Comparison of ENCODE assay signal across 13 cellular contexts in genomic region chr6:105459884-105460283, GRCh38. TPM values are rescaled to one million over a fixed set of nuclear protein-coding genes. Genes with fewer than 3 reads are reported as not detected.
DNase-seq lines count a peak whose midpoint lies in the region; ATAC-seq, FAIRE-seq and TF ChIP-seq lines count a peak whose summit lies in the region.
"Had no signal": no experiment of that assay in that cellular context is flagged by ENCODE, and none has a peak within 500 bp of the region (broad histone marks: within the 10 kb centered on the region; RNA-seq: fewer than 3 reads in every experiment).

No MANE protein-coding gene starts in this region.

- in situ Hi-C loops in GM12878 (cut with MboI) (loop anchor here (25.0 kb wide), 1 partner anchor 1052 kb away; no protein-coding TSS in a partner anchor), KBM-7 (cut with MboI; ENCODE audit: low pct_unique_long_range_greater_than_20kb, low sequenced_read_pairs) (no loop called here)

- H3K79me2 ChIP-seq in GM12878 (ENCODE audit: control insufficient read depth, insufficient read depth, low read length): no peaks in the 10 kb centered on the region

- POLR2A ChIA-PET in GM12878 (lab: Charles Lee): interaction anchor here (1.0 to 4.5 kb wide), 4 partner anchors 9 to 188 kb away, joined by 6 to 47 read pairs (median 8); no protein-coding TSS in a partner anchor

- SMC1A ChIA-PET in GM12878 (lab: Charles Lee; ENCODE audit: uncharacterized antibody, unreplicated experiment): interaction anchor here (0.8 to 10.8 kb wide), 6 partner anchors 14 to 189 kb away, joined by 3 to 95 read pairs (median 19); no protein-coding TSS in a partner anchor

- intact Hi-C loops in GM12878 (cut with micrococcal nuclease; ENCODE audit: unreplicated experiment): loop anchor here (2.0 kb wide), 1 partner anchor 23 kb away; no protein-coding TSS in a partner anchor
- intact Hi-C loops in uterus (cut with DNase I; ENCODE audit: low total_unique reads): no loop called here

- no peaks in the 10 kb centered on the region for H3K36me3 ChIP-seq in GM12878 (ENCODE audit: control insufficient read depth in 2 of 2, insufficient read depth in 2 of 2, low read length in 1 of 2)
- H3K36me3 ChIP-seq in mesodermal cell (ENCODE audit: control insufficient read depth, insufficient read depth, low read length): no peaks in the 10 kb centered on the region
- no peaks in the 10 kb centered on the region for H3K36me3 ChIP-seq in uterus

- RAD21 ChIA-PET in GM12878 (lab: Charles Lee; ENCODE audit: unreplicated experiment): interaction anchor here (0.7 to 9.4 kb wide), 11 partner anchors 9 to 875 kb away, joined by 3 to 184 read pairs (median 4); no protein-coding TSS in a partner anchor

- peak; percentile 37 to 51; a peak in 2 of 4 replicates for TF ChIP-seq EP300 in GM12878 (IDR thresholded peaks at IDR 0.05; ENCODE audit: borderline replicate concordance in 1 of 2, control insufficient read depth in 1 of 2, low read depth in 2 of 2, low read length in 2 of 2)

- TF ChIP-seq POLR2A in GM12878 (IDR thresholded peaks at IDR 0.05; ENCODE audit: low read depth, low read length) (no peak), uterus (IDR thresholded peaks at IDR 0.05) (no peak)

- DNase-seq in EH (ENCODE audit: low read depth) (peak; percentile 70), MV-4-11 (lab: John Stamatoyannopoulos, UW) (peak; percentile 74), GM12878 (ENCODE audit: low read depth, low spot score) (peak; percentile 46), uterus (no peak), anterior cingulate cortex (lab: John Stamatoyannopoulos, UW) (no peak), KBM-7 (no peak), NCI-H1417 treated with DMSO at 0.1 percent for 48 hours (lab: John Stamatoyannopoulos, UW) (no peak)
- DNase-seq: DMS79 treated with DMSO at 0.1 percent for 48 hours; hypothalamus; stimulated activated CD4-positive, alpha-beta T cell treated with anti-CD3 and anti-CD28 coated beads, Interleukin-2, amount 100 ng/mL, for 24 hours; stimulated activated naive CD8-positive, alpha-beta T cell treated with anti-CD3 and anti-CD28 coated beads, Interleukin-15, amount 100 ng/mL, for 72 hours had no signal

- H3K27ac ChIP-seq in GM12878 (ENCODE audit: control insufficient read depth, insufficient read depth) (peak overlapping the region; percentile 88), mesodermal cell (ENCODE audit: low read depth, low read length, severe bottlenecking) (peak overlapping the region; percentile 42), uterus (no peak overlapping the region)

- WGBS in GM12878 (ENCODE audit: insufficient coverage, insufficient replicate concordance, low lambda C conversion rate, missing lambda C conversion rate): 0% methylated on average over 1 of the region's 1 CpG
- 100% methylated on average over 1 of the region's 1 CpG; no CpG with 5 or more reads in 1 of the 2 experiments for WGBS in mesodermal cell (ENCODE audit: insufficient coverage in 2 of 2), 2 experiments

- H4K20me1 ChIP-seq in GM12878 (ENCODE audit: control insufficient read depth, insufficient read depth): no peaks in the 10 kb centered on the region

- CTCF ChIA-PET in GM12878 (lab: Yijun Ruan, JAX): interaction anchor here (1.9 to 10.6 kb wide), 3 partner anchors 23 to 764 kb away, joined by 9 to 95 read pairs (median 91); no protein-coding TSS in a partner anchor

- ATAC-seq in GM12878: peak; percentile 32

- BruUV-seq in GM12878 (replicated peaks; lab: Mats Ljungman, UMichigan): no TSS peak

- no peak for TF ChIP-seq RAD21 in GM12878 (IDR thresholded peaks at IDR 0.05; ENCODE audit: insufficient read depth, low read depth, low read length)

- no peak for TF ChIP-seq CTCF in GM12878 (IDR thresholded peaks at IDR 0.05 in 2 of 3, conservative IDR thresholded peaks at IDR 0.05 in 1 of 3; ENCODE audit: control insufficient read depth in 2 of 3, extremely low read depth in 1 of 3, insufficient read depth in 1 of 3, low read depth in 3 of 3, low read length in 3 of 3)
- no peak for TF ChIP-seq CTCF in uterus (IDR thresholded peaks at IDR 0.05)

- peaks cover 22% of the 10 kb centered on the region for H3K9me3 ChIP-seq in GM12878 (replicated peaks; ENCODE audit: control insufficient read depth, insufficient read depth, low read length)
- peaks cover 12% of the 10 kb centered on the region for H3K9me3 ChIP-seq in mesodermal cell (ENCODE audit: control insufficient read depth, low read length)
- no peaks in the 10 kb centered on the region for H3K9me3 ChIP-seq in uterus

- H3K4me2 ChIP-seq in GM12878 (ENCODE audit: control insufficient read depth, insufficient read depth): 0 out of 2 replicates have a peak overlapping the region, but pooled peaks have one; percentile 86

- H3K4me3 ChIP-seq in GM12878: no peak overlapping the region
- no peak overlapping the region for H3K4me3 ChIP-seq in mesodermal cell (ENCODE audit: extremely low read depth, insufficient read depth, low read length, poor library complexity, severe bottlenecking)
- no peak overlapping the region for H3K4me3 ChIP-seq in uterus

- FAIRE-seq in GM12878 (lab: Jason Lieb, UNC): no peak
- FAIRE-seq: colon had no signal

- H3K9ac ChIP-seq in GM12878 (ENCODE audit: control insufficient read depth, insufficient read depth, low read length): no peak overlapping the region

- peaks cover 16% of the 10 kb centered on the region for H3K4me1 ChIP-seq in GM12878 (ENCODE audit: control insufficient read depth, insufficient read depth, low read length)
- peaks cover 8% of the 10 kb centered on the region for H3K4me1 ChIP-seq in mesodermal cell (ENCODE audit: control insufficient read depth, insufficient read depth, low read length, poor library complexity, severe bottlenecking)
- H3K4me1 ChIP-seq in uterus: no peaks in the 10 kb centered on the region

- H3K27me3 ChIP-seq in GM12878 (replicated peaks in 1 of 2; ENCODE audit: control insufficient read depth in 2 of 2, insufficient read depth in 2 of 2, low read length in 1 of 2) (no peaks in the 10 kb centered on the region), uterus (no peaks in the 10 kb centered on the region)

- peak overlapping the region; percentile 70 for H2AFZ ChIP-seq in GM12878 (ENCODE audit: control insufficient read depth, low read depth, low read length)

TF ChIP-seq in GM12878, 131 proteins besides CTCF, POLR2A, EP300 and RAD21 (continues in another document):
- no peak for TF ChIP-seq YY1 (IDR thresholded peaks at IDR 0.05; ENCODE audit: low read depth, low read length)
- TF ChIP-seq LARP7 (IDR thresholded peaks at IDR 0.05): no peak
- no peak for TF ChIP-seq SMARCA5 (IDR thresholded peaks at IDR 0.05)
- TF ChIP-seq, protein P1, sequence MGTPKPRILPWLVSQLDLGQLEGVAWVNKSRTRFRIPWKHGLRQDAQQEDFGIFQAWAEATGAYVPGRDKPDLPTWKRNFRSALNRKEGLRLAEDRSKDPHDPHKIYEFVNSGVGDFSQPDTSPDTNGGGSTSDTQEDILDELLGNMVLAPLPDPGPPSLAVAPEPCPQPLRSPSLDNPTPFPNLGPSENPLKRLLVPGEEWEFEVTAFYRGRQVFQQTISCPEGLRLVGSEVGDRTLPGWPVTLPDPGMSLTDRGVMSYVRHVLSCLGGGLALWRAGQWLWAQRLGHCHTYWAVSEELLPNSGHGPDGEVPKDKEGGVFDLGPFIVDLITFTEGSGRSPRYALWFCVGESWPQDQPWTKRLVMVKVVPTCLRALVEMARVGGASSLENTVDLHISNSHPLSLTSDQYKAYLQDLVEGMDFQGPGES (IDR thresholded peaks at IDR 0.05): no peak

RNA-seq across cellular contexts. Expression of gene PREP, which starts 57.0 kb away (rescaled TPM):
- total RNA-seq in GM12878 (2013; cell fraction: nucleolus; rRNA removed): 41.2 and 42.9 TPM in 2 replicates
- total RNA-seq in GM12878 (2014; rRNA removed) (12.0 and 12.4 TPM in 2 replicates), GM12878 (2014; rRNA removed; fragmentation: Illumina TruSeq; extraction: Trizol) (14.3 and 14.7 TPM in 2 replicates), GM12878 (2021) (24.7 and 26.2 TPM in 2 replicates), uterus (10 to 100 TPM in 3 of 4 donors, 1 to 10 TPM in 1; 9.7 to 29.6 (median 17.1) TPM)
- 15.4 TPM for polyA plus RNA-seq in GM12878 (2011; ENCODE audit: low read depth)
- polyA plus RNA-seq in GM12878 (2011; rRNA removed) (21.7 and 22.0 TPM in 2 replicates), GM12878 (2014; fragmentation: Illumina TruSeq; extraction: Trizol) (23.8 and 27.8 TPM in 2 replicates), GM12878 (2014; fragmentation: Nextera tagmentation; extraction: Ambion mirVana) (1 to 10 TPM; 6.5 to 9.9 TPM), GM12878 (2014; rRNA removed) (10.2 and 13.3 TPM in 2 replicates), GM12878 (2016; fragmentation: Nextera tagmentation; extraction: Ambion mirVana) (10 to 100 TPM; 27.0 to 33.6 TPM)
- polyA plus RNA-seq in GM12878 (2011; cell fraction: cytosol; rRNA removed): 16.9 and 24.2 TPM in 2 replicates
- polyA plus RNA-seq in GM12878 (2011; cell fraction: nucleus; rRNA removed): 31.2 and 49.7 TPM in 2 replicates
- 16.3 and 22.0 TPM in 2 replicates for polyA plus RNA-seq in GM12878 (2012)
- 29.8 and 34.0 TPM in 2 replicates for polyA minus RNA-seq in GM12878 (2011; rRNA and poly(A)+ RNA removed)
- 11.2 and 13.8 TPM in 2 replicates for polyA minus RNA-seq in GM12878 (2011; cell fraction: cytosol; rRNA and poly(A)+ RNA removed)
- polyA minus RNA-seq in GM12878 (2011; cell fraction: nucleus; rRNA and poly(A)+ RNA removed): 21.2 and 35.5 TPM in 2 replicates
- polyA plus RNA-seq in mesodermal cell (2013, experiment 1 of 2): 50.6 TPM
- polyA plus RNA-seq in mesodermal cell (2013, experiment 2 of 2): 45.4 TPM

Comparison
In these comparisons a context has a peak if more than half of its experiments do, and no peak if none do; other contexts are left out.
1. DNase-seq: peak in EH (single experiment), MV-4-11 (single experiment) and GM12878 (single experiment); none in uterus (0 of 2), anterior cingulate cortex (0 of 58), KBM-7 (single experiment) and NCI-H1417 treated with DMSO at 0.1 percent for 48 hours (single experiment).
2. H3K27ac ChIP-seq: peak in GM12878 (single experiment) and mesodermal cell (single experiment); none in uterus (0 of 2).